Comparison of ENCODE assay signal across 8 cellular contexts in genomic region chr2:201118957-201119848, GRCh38. TPM values are rescaled to one million over a fixed set of nuclear protein-coding genes. Genes with fewer than 3 reads are reported as not detected.
DNase-seq lines count a peak whose midpoint lies in the region; ATAC-seq and TF ChIP-seq lines count a peak whose summit lies in the region.

No MANE protein-coding gene starts in this region.

- peak overlapping the region; percentile 89 for H3K4me3 ChIP-seq in CD8-positive, alpha-beta memory T cell (ENCODE audit: low read length)
- peak overlapping the region; percentile 84 to 94 (median 92) for H3K4me3 ChIP-seq in Peyer's patch

- TF ChIP-seq CTCF in Peyer's patch (IDR thresholded peaks at IDR 0.05) (no peak), omental fat pad (IDR thresholded peaks at IDR 0.05) (no peak)

- H3K9me3 Mint-ChIP-seq in CD8-positive, alpha-beta memory T cell, result no peaks in the 10 kb centered on the region
- no peaks in the 10 kb centered on the region for H3K9me3 Mint-ChIP-seq in memory B cell

- peak overlapping the region; percentile 96 for H3K27ac ChIP-seq in CD8-positive, alpha-beta memory T cell (ENCODE audit: low read depth, low read length)
- H3K27ac ChIP-seq in Peyer's patch (peak overlapping the region; percentile 99 to 100 (median 100)), cingulate gyrus (ENCODE audit: low read depth, low read length) (peak overlapping the region; percentile 94)

- peaks cover 53 to 73% (median 57%) of the 10 kb centered on the region in 3 donors for H3K4me1 Mint-ChIP-seq in CD8-positive, alpha-beta memory T cell
- H3K4me1 Mint-ChIP-seq in memory B cell, result peaks cover 48% of the 10 kb centered on the region

- peak overlapping the region; percentile 96 to 100 (median 99) for H3K27ac Mint-ChIP-seq in CD8-positive, alpha-beta memory T cell
- peak overlapping the region; percentile 99 for H3K27ac Mint-ChIP-seq in memory B cell

- peaks cover 4% of the 10 kb centered on the region for H3K36me3 ChIP-seq in CD8-positive, alpha-beta memory T cell (ENCODE audit: insufficient read depth, low read length)
- H3K36me3 ChIP-seq in Peyer's patch, result no peaks in the 10 kb centered on the region

- peak in 1 of 5 donors; percentile 42 for DNase-seq in CD8-positive, alpha-beta memory T cell
- DNase-seq in Peyer's patch (no peak), memory B cell (ENCODE audit: low spot score in 2 of 2) (no peak), omental fat pad (ENCODE audit: low spot score) (no peak), GDM1 (lab: John Stamatoyannopoulos, UW) (no peak)

- ATAC-seq in GM21825 (IDR thresholded peaks at IDR 0.05; ENCODE audit: unreplicated experiment) (peak; percentile 1), memory B cell (ENCODE audit: low read depth) (peak; percentile 2), GM19351 (IDR thresholded peaks at IDR 0.05; ENCODE audit: unreplicated experiment) (no peak), omental fat pad (ENCODE audit: low FRiP score) (no peak)

- peaks cover 51% of the 10 kb centered on the region for H3K4me1 ChIP-seq in CD8-positive, alpha-beta memory T cell (ENCODE audit: insufficient read depth, low read length)
- H3K4me1 ChIP-seq in Peyer's patch, result peaks cover 0 to 35% (median 5%) of the 10 kb centered on the region in 4 donors

- H3K36me3 Mint-ChIP-seq in CD8-positive, alpha-beta memory T cell, result peaks cover 11 to 67% (median 12%) of the 10 kb centered on the region in 3 donors
- peaks cover 5% of the 10 kb centered on the region for H3K36me3 Mint-ChIP-seq in memory B cell

- H3K4me3 Mint-ChIP-seq in CD8-positive, alpha-beta memory T cell, result peak overlapping the region; percentile 92 to 100 (median 95)
- peak overlapping the region; percentile 88 for H3K4me3 Mint-ChIP-seq in memory B cell

- no peaks in the 10 kb centered on the region for H3K9me3 ChIP-seq in CD8-positive, alpha-beta memory T cell (ENCODE audit: low read length)
- H3K9me3 ChIP-seq in Peyer's patch, result no peaks in the 10 kb centered on the region

- CTCF ChIA-PET in CD8-positive, alpha-beta memory T cell (lab: Charles Lee), result interaction anchor here (0.7 to 5.9 kb wide), 19 partner anchors 12 to 303 kb away, joined by 3 to 71 read pairs (median 9); partner anchors contain the start of genes HYCC2 and NDUFB3

- no peak for TF ChIP-seq POLR2A in Peyer's patch (IDR thresholded peaks at IDR 0.05)

- H3K27me3 Mint-ChIP-seq in CD8-positive, alpha-beta memory T cell, result peaks cover 0 to 1% of the 10 kb centered on the region in 2 donors
- no peaks in the 10 kb centered on the region for H3K27me3 Mint-ChIP-seq in memory B cell

- no peaks in the 10 kb centered on the region for H3K27me3 ChIP-seq in CD8-positive, alpha-beta memory T cell (ENCODE audit: insufficient read depth, low read length, poor library complexity, severe bottlenecking)
- H3K27me3 ChIP-seq in Peyer's patch, result no peaks in the 10 kb centered on the region

- POLR2A ChIA-PET in CD8-positive, alpha-beta memory T cell (lab: Charles Lee), result interaction anchor here (1.1 to 4.6 kb wide), 5 partner anchors 9 to 113 kb away, joined by 3 to 77 read pairs (median 27); no protein-coding TSS in a partner anchor

RNA-seq across cellular contexts. Expression of gene CFLAR, which starts 3.2 kb away (rescaled TPM):
- 100 to 1,000 TPM; 291 to 303 TPM for total RNA-seq in CD8-positive, alpha-beta memory T cell
- polyA plus RNA-seq in CD8-positive, alpha-beta memory T cell, result 172 TPM
- 100 to 1,000 TPM; 157 to 526 (median 297) TPM for total RNA-seq in Peyer's patch
- total RNA-seq in omental fat pad, result 100 to 1,000 TPM; 204 to 455 (median 293) TPM

RNA-seq across cellular contexts. Expression of gene NDUFB3, which starts 47.4 kb away (rescaled TPM):
- total RNA-seq in CD8-positive, alpha-beta memory T cell, result 100 to 1,000 TPM; 129 to 145 TPM
- polyA plus RNA-seq in CD8-positive, alpha-beta memory T cell, result 269 TPM
- 10 to 100 TPM; 45.7 to 96.2 (median 75.1) TPM for total RNA-seq in Peyer's patch
- 10 to 100 TPM; 32.4 to 47.9 (median 45.9) TPM for total RNA-seq in omental fat pad

RNA-seq across cellular contexts. Expression of gene HYCC2, which starts 47.7 kb away (rescaled TPM):
- 10 to 100 TPM; 25.5 to 27.7 TPM for total RNA-seq in CD8-positive, alpha-beta memory T cell
- polyA plus RNA-seq in CD8-positive, alpha-beta memory T cell, result 32.9 TPM
- total RNA-seq in Peyer's patch, result 10 to 100 TPM; 17.3 to 31.9 (median 29.0) TPM
- total RNA-seq in omental fat pad, result 10 to 100 TPM; 17.1 to 36.9 (median 23.1) TPM

Comparison
In these comparisons a context has a peak if more than half of its experiments do, and no peak if none do; other contexts are left out.
1. ATAC-seq: peak in GM21825 (single experiment) and memory B cell (single experiment); none in GM19351 (single experiment) and omental fat pad (single experiment).
2. Peak in every context shown above with its lines, with median percentiles within 50 percentile points of each other: H3K27ac ChIP-seq.